Comparison of ENCODE assay signal across 8 cellular contexts in the genomic region with DNA sequence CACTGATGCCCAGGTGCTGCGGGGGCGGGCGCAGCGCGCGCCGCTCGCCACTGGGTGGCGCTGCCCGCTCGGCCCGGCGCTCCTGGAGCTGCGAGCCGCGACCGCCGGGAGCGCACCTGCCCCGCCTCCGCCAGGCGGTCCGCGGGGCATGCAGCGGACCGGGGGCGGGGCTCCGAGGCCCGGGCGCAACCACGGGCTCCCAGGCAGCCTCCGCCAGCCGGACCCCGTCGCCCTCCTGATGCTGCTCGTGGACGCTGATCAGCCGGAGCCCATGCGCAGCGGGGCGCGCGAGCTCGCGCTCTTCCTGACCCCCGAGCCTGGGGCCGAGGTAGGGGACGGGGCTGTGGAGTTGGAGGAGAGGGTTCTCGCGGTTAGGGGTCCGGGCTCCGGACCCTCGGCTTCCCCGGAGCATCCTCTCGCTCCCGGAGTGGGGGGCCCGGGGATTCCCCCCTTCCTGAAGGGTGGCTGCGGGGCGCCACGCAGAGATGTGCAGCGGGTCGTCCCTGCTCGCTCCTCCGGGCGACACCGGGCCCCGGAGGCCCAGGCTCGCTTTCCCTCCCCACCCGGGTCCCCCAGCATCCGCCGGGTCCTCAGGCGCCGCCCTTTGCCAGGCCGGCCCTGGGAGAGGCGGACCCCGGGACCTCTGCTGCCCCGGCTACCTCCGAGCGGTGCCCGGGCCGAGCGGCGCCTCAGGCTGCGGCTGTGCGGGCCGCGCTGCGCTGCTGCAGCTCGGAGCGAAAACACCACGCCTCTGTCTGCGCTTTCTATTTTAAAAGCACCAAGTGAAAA. TPM values are rescaled to one million over a fixed set of nuclear protein-coding genes. Genes with fewer than 3 reads are reported as not detected.
DNase-seq lines count a peak whose midpoint lies in the region; ATAC-seq and TF ChIP-seq lines count a peak whose summit lies in the region.

A gene with protein sequence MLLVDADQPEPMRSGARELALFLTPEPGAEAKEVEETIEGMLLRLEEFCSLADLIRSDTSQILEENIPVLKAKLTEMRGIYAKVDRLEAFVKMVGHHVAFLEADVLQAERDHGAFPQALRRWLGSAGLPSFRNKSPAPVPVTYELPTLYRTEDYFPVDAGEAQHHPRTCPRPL (plus strand): TSS at position 216 of the 789 bp plus-strand sequence. CDS start 23 bp downstream, at position 239.

- peaks cover 16% of the 10 kb centered on the region for H3K4me1 ChIP-seq in PC-9 (replicated peaks; ENCODE audit: insufficient read depth)

- H2AFZ ChIP-seq in PC-9: peak within 1 kb of the TSS; percentile 98

- H3K36me3 ChIP-seq in PC-9 (ENCODE audit: low read depth): no peaks in the 10 kb centered on the region

- H3K27ac ChIP-seq in PC-9: no peak within 1 kb of the TSS

- H3K4me3 Mint-ChIP-seq in natural killer cell treated with Interleukin-12 subunit alpha and Interleukin-12 subunit beta and Interleukin-15 and Interleukin-18, amount 100 ng/mL, for 72 hours: peak within 1 kb of the TSS; percentile 89

- POLR2A ChIA-PET in PC-9 (lab: Charles Lee; ENCODE audit: unreplicated experiment): interaction anchor here (0.6 kb wide), 3 partner anchors 114 to 474 kb away, joined by 3 to 19 read pairs (median 5); no protein-coding TSS in a partner anchor

- no peaks in the 10 kb centered on the region for H3K9me3 ChIP-seq in PC-9 (ENCODE audit: insufficient read depth, low read depth)

- ATAC-seq in GM19395 (IDR thresholded peaks at IDR 0.05; ENCODE audit: unreplicated experiment) (peak; percentile 53), HG03521 (IDR thresholded peaks at IDR 0.05; ENCODE audit: unreplicated experiment) (peak; percentile 67)
- ATAC-seq in natural killer cell treated with Interleukin-12 subunit alpha and Interleukin-12 subunit beta and Interleukin-15 and Interleukin-18, amount 100 ng/mL, for 72 hours: peak; percentile 95 to 96

- BruUV-seq in PC-9 (replicated peaks; lab: Mats Ljungman, UMichigan): no TSS peak

- H3K9me3 Mint-ChIP-seq in natural killer cell treated with Interleukin-12 subunit alpha and Interleukin-12 subunit beta and Interleukin-15 and Interleukin-18, amount 100 ng/mL, for 72 hours: no peaks in the 10 kb centered on the region

- no peaks in the 10 kb centered on the region for H3K36me3 Mint-ChIP-seq in natural killer cell treated with Interleukin-12 subunit alpha and Interleukin-12 subunit beta and Interleukin-15 and Interleukin-18, amount 100 ng/mL, for 72 hours

- H3F3A ChIP-seq in PC-9 (ENCODE audit: insufficient read depth, low read depth): peaks cover 14% of the 10 kb centered on the region; the same call in 1 of the 2 replicates

- no peaks in the 10 kb centered on the region for H4K20me1 ChIP-seq in PC-9 (ENCODE audit: insufficient read depth)

- H3K4me1 Mint-ChIP-seq in natural killer cell treated with Interleukin-12 subunit alpha and Interleukin-12 subunit beta and Interleukin-15 and Interleukin-18, amount 100 ng/mL, for 72 hours (ENCODE audit: low read depth in 2 of 2): peaks cover 10 to 11% of the 10 kb centered on the region in 2 donors

- H3K27ac Mint-ChIP-seq in natural killer cell treated with Interleukin-12 subunit alpha and Interleukin-12 subunit beta and Interleukin-15 and Interleukin-18, amount 100 ng/mL, for 72 hours: peak within 1 kb of the TSS in 1 of 2 donors; percentile 72

- intact Hi-C loops in PC-9 (cut with micrococcal nuclease; ENCODE audit: unreplicated experiment): loop anchor here (1.0 to 10.0 kb wide), 4 partner anchors 136 to 830 kb away; a partner anchor contains a TSS

- H3K4me2 ChIP-seq in PC-9: peak within 1 kb of the TSS; percentile 91

- CTCF ChIA-PET in PC-9 (lab: Charles Lee): interaction anchor here (0.5 to 2.2 kb wide), 8 partner anchors 10 to 602 kb away, joined by 3 to 18 read pairs (median 4); a partner anchor contains a TSS

- H3K27me3 Mint-ChIP-seq in natural killer cell treated with Interleukin-12 subunit alpha and Interleukin-12 subunit beta and Interleukin-15 and Interleukin-18, amount 100 ng/mL, for 72 hours: no peaks in the 10 kb centered on the region

- DNase-seq in COLO668 (lab: John Stamatoyannopoulos, UW; ENCODE audit: unreplicated experiment) (peak; percentile 85), PC-9 (peak; percentile 63 to 91), fibroblast of gingiva (ENCODE audit: low read depth) (peak; percentile 72)
- peak; percentile 89 to 94 for DNase-seq in activated T-cell treated with anti-CD3 and anti-CD28 coated beads, Interleukin-2, amount 50 U/mL, for 48 hours
- DNase-seq in natural killer cell treated with Interleukin-12 subunit alpha and Interleukin-12 subunit beta and Interleukin-15 and Interleukin-18, amount 100 ng/mL, for 72 hours (ENCODE audit: low spot score): peak; percentile 87
- peak; percentile 74 for DNase-seq in stimulated activated naive CD4-positive, alpha-beta T cell treated with Interleukin-2 at 50 U/mL for 16 hours (lab: John Stamatoyannopoulos, UW)

- peak; percentile 61; the same call in 1 of the 2 replicates for TF ChIP-seq CTCF in PC-9 (conservative IDR thresholded peaks at IDR 0.05)

- no peaks in the 10 kb centered on the region for H3K9me2 ChIP-seq in PC-9 (ENCODE audit: insufficient read depth)

- H3K79me2 ChIP-seq in PC-9 (ENCODE audit: low read depth): no peaks in the 10 kb centered on the region

- H3K27me3 ChIP-seq in PC-9 (ENCODE audit: insufficient read depth, low read depth): no peaks in the 10 kb centered on the region

- peak within 1 kb of the TSS; percentile 93 for H3K4me3 ChIP-seq in PC-9

RNA-seq across cellular contexts. Expression of the gene that starts here (rescaled TPM):
- 7.6 and 12.4 TPM in 2 replicates for total RNA-seq in PC-9 (2021)
- 10 to 100 TPM in 1 of 2 donors, 1 to 10 TPM in 1; 6.7 to 15.0 TPM for total RNA-seq in natural killer cell treated with Interleukin-12 subunit alpha and Interleukin-12 subunit beta and Interleukin-15 and Interleukin-18, amount 100 ng/mL, for 72 hours
